In the genomic region with DNA sequence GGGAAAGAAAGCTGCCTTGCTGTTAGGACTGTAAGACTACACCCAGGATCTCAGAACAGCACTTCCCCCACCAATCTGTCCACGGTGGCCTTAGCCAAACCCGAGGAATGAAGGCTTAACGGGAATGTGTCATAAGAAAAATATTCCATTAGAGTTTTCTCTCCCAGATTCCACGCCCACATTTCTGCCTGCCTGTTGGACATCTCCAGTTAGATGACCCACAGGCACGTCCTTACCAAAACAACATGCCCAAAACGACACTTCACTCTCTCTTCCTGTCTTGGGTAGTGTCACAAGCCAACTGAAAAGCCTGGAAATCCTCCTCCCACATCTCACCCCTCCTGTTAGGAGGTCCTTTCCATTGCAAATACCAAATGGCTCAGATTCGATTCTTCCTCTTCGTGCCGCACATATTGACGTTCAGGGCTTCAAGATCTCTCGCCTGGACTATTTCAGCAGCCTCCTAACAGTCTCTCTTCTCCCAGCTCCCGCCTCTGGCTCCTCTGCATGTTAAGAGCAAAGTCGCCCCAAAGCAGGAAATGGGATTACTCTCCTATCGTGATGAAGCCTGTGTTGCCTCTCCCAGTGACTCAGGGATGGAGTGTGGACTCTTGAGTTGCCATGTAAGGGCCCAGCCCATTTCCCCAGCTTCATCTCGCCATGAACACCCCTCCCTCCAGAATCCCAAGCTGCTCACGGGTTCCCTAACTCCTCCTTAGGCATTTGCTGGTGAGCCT, we compare ENCODE assay signal across 1 cellular context.
TF ChIP-seq lines count a peak whose summit lies in the region.

No MANE protein-coding gene starts in this region.

TF ChIP-seq in H1, 55 proteins besides CTCF, POLR2A, EP300 and RAD21 (continued from another document):
- TF ChIP-seq EGR1 (IDR thresholded peaks at IDR 0.05; ENCODE audit: borderline replicate concordance, low read depth, low read length) = no peak
- TF ChIP-seq CREB1 (IDR thresholded peaks at IDR 0.05) = no peak
- TF ChIP-seq ATF3 (IDR thresholded peaks at IDR 0.05; ENCODE audit: insufficient read depth, low read depth, low read length) = no peak
- TF ChIP-seq KDM5A (IDR thresholded peaks at IDR 0.05; ENCODE audit: low read length) = no peak
- TF ChIP-seq SP2 (IDR thresholded peaks at IDR 0.05; ENCODE audit: low read length) = no peak
- TF ChIP-seq KDM4A (IDR thresholded peaks at IDR 0.05; ENCODE audit: low read depth, low read length, severe bottlenecking) = no peak
- TF ChIP-seq BCL11A (IDR thresholded peaks at IDR 0.05; ENCODE audit: low read depth in 2 of 2, low read length in 2 of 2) = no peak
